ENCODE assay signal across 17 cellular contexts in the genomic region with DNA sequence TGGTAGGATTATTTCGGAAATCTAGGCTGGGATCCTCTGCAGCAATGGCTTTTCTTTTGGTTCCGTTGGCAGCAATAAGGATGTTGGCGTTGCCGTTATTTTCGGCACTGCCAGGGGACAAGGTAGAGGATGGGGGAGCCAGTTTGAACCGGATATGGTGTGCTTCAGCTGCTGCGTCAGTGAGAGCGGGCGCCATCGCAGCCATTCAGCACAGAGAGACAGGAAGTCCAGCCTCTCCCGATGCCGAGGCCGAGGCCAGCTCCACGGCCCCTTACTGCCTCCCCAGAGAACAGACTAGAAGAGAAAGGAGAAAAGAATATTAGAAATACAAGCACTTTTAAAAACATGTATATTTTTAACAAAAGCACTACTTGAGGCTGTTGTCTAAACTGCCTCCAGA. TPM values are rescaled to one million over a fixed set of nuclear protein-coding genes. Genes with fewer than 3 reads are reported as not detected.
DNase-seq lines count a peak whose midpoint lies in the region; ATAC-seq and TF ChIP-seq lines count a peak whose summit lies in the region.
"Had no signal": no experiment of that assay in that cellular context is flagged by ENCODE, and none has a peak within 500 bp of the region (broad histone marks: within the 10 kb centered on the region; RNA-seq: fewer than 3 reads in every experiment).

No MANE protein-coding gene starts in this region.

- peak; percentile 79 for ATAC-seq in CD8-positive, alpha-beta T cell
- ATAC-seq in naive thymus-derived CD8-positive, alpha-beta T cell = peak; percentile 54 to 79
- no peak for ATAC-seq in PC-3

- H3K9me3 ChIP-seq in CD8-positive, alpha-beta T cell (ENCODE audit: low read length) = no peaks in the 10 kb centered on the region
- no peaks in the 10 kb centered on the region for H3K9me3 ChIP-seq in PC-3 (ENCODE audit: low read length)
- H3K9me3 ChIP-seq: ascending aorta; BLaER1 treated with 17β-estradiol and CSF1 and Interleukin-3, amounts not matched to agents 10 nM and 100 nM; SJCRH30; upper lobe of left lung had no signal

- no peaks in the 10 kb centered on the region for H3K9me3 Mint-ChIP-seq in activated CD4-positive, alpha-beta memory T cell treated with anti-CD3 and anti-CD28 coated beads, Interleukin-2, amount 10 ng/mL, durations not matched to agents 7 days and 5 days
- H3K9me3 Mint-ChIP-seq in activated CD4-positive, alpha-beta memory T cell treated with anti-CD3 and anti-CD28 coated beads for 36 hours = no peaks in the 10 kb centered on the region
- no peaks in the 10 kb centered on the region for H3K9me3 Mint-ChIP-seq in CD8-positive, alpha-beta T cell
- H3K9me3 Mint-ChIP-seq in activated T-helper 2 cell treated with anti-CD3 and anti-CD28 coated beads, Interferon-gamma antibody, Interleukin-2, Interleukin-4, amounts not matched to agents 10 μg/mL and 5 μg/mL and 100 μg/mL, durations not matched to agents 14 hours and 24 hours and 36 hours = no peaks in the 10 kb centered on the region
- H3K9me3 Mint-ChIP-seq in naive thymus-derived CD8-positive, alpha-beta T cell = no peaks in the 10 kb centered on the region

- no TSS peak for BruUV-seq in PC-3 (replicated peaks; lab: Mats Ljungman, UMichigan)

- TF ChIP-seq CTCF in CD8-positive, alpha-beta T cell (IDR thresholded peaks at IDR 0.05) = no peak
- no peak for TF ChIP-seq CTCF in PC-3 (conservative IDR thresholded peaks at IDR 0.05; ENCODE audit: low read depth, low read length)
- TF ChIP-seq CTCF in GM13976 (IDR thresholded peaks at IDR 0.05; ENCODE audit: borderline replicate concordance, control extremely low read depth, extremely low read depth, insufficient read depth, missing control alignments) = no peak

- CTCF ChIA-PET in activated CD4-positive, alpha-beta memory T cell treated with anti-CD3 and anti-CD28 coated beads, Interleukin-2, amount 10 ng/mL, durations not matched to agents 7 days and 5 days (lab: Charles Lee) = interaction anchor here (3.2 kb wide), 1 partner anchor 15 kb away, joined by 9 read pairs; no protein-coding TSS in a partner anchor
- CTCF ChIA-PET in activated CD4-positive, alpha-beta memory T cell treated with anti-CD3 and anti-CD28 coated beads for 36 hours (lab: Charles Lee) = interaction anchor here (1.5 to 1.7 kb wide), 2 partner anchors 15 to 21 kb away, joined by 5 to 8 read pairs; a partner anchor contains a TSS
- CTCF ChIA-PET in CD8-positive, alpha-beta T cell (lab: Charles Lee) = interaction anchor here (0.7 to 1.4 kb wide), 2 partner anchors 9 to 168 kb away, joined by 3 read pairs; no protein-coding TSS in a partner anchor
- CTCF ChIA-PET in PC-3 (lab: Charles Lee) = no interaction called here

- in situ Hi-C loops in GM13976 (cut with MboI; ENCODE audit: low sequenced_read_pairs, unreplicated experiment) = no loop called here

- no peaks in the 10 kb centered on the region for H3K27me3 Mint-ChIP-seq in activated CD4-positive, alpha-beta memory T cell treated with anti-CD3 and anti-CD28 coated beads, Interleukin-2, amount 10 ng/mL, durations not matched to agents 7 days and 5 days
- H3K27me3 Mint-ChIP-seq in activated CD4-positive, alpha-beta memory T cell treated with anti-CD3 and anti-CD28 coated beads for 36 hours = no peaks in the 10 kb centered on the region
- no peaks in the 10 kb centered on the region for H3K27me3 Mint-ChIP-seq in CD8-positive, alpha-beta T cell (ENCODE audit: low read depth)
- H3K27me3 Mint-ChIP-seq in activated T-helper 2 cell treated with anti-CD3 and anti-CD28 coated beads, Interferon-gamma antibody, Interleukin-2, Interleukin-4, amounts not matched to agents 10 μg/mL and 5 μg/mL and 100 μg/mL, durations not matched to agents 14 hours and 24 hours and 36 hours (ENCODE audit: low read depth) = no peaks in the 10 kb centered on the region
- H3K27me3 Mint-ChIP-seq in naive thymus-derived CD8-positive, alpha-beta T cell = no peaks in the 10 kb centered on the region

- H3K4me1 Mint-ChIP-seq in activated CD4-positive, alpha-beta memory T cell treated with anti-CD3 and anti-CD28 coated beads, Interleukin-2, amount 10 ng/mL, durations not matched to agents 7 days and 5 days = peaks cover 47% of the 10 kb centered on the region
- H3K4me1 Mint-ChIP-seq in activated CD4-positive, alpha-beta memory T cell treated with anti-CD3 and anti-CD28 coated beads for 36 hours (ENCODE audit: low read depth) = peaks cover 77% of the 10 kb centered on the region
- H3K4me1 Mint-ChIP-seq in CD8-positive, alpha-beta T cell (ENCODE audit: low read depth) = peaks cover 95% of the 10 kb centered on the region
- H3K4me1 Mint-ChIP-seq in activated T-helper 2 cell treated with anti-CD3 and anti-CD28 coated beads, Interferon-gamma antibody, Interleukin-2, Interleukin-4, amounts not matched to agents 10 μg/mL and 5 μg/mL and 100 μg/mL, durations not matched to agents 14 hours and 24 hours and 36 hours (ENCODE audit: low read depth) = peaks cover 39% of the 10 kb centered on the region
- H3K4me1 Mint-ChIP-seq in naive thymus-derived CD8-positive, alpha-beta T cell = peaks cover 52 to 99% (median 92%) of the 10 kb centered on the region in 4 donors

- intact Hi-C loops in activated CD4-positive, alpha-beta memory T cell treated with anti-CD3 and anti-CD28 coated beads for 36 hours (cut with micrococcal nuclease) = no loop called here
- intact Hi-C loops in CD8-positive, alpha-beta T cell (cut with DNase I, micrococcal nuclease) = loop anchor here in 1 of 2 experiments (5.0 kb wide), 2 partner anchors 35 to 90 kb away; no protein-coding TSS in a partner anchor
- intact Hi-C loops in activated T-helper 2 cell treated with anti-CD3 and anti-CD28 coated beads, Interferon-gamma antibody, Interleukin-2, Interleukin-4, amounts not matched to agents 10 μg/mL and 5 μg/mL and 100 μg/mL, durations not matched to agents 14 hours and 24 hours and 36 hours (cut with micrococcal nuclease) = no loop called here
- intact Hi-C loops in PC-3 (cut with micrococcal nuclease) = no loop called here

- H3K9ac ChIP-seq in PC-3 (ENCODE audit: low read length) = no peak overlapping the region
- H3K9ac ChIP-seq: BLaER1 treated with 17β-estradiol and CSF1 and Interleukin-3, amounts not matched to agents 10 nM and 100 nM had no signal

- DNase-seq in activated CD4-positive, alpha-beta memory T cell treated with anti-CD3 and anti-CD28 coated beads, Interleukin-2, amount 10 ng/mL, durations not matched to agents 7 days and 5 days = no peak
- DNase-seq in activated CD4-positive, alpha-beta memory T cell treated with anti-CD3 and anti-CD28 coated beads for 36 hours = no peak
- DNase-seq in CD8-positive, alpha-beta T cell = peak in 2 of 7 experiments; percentile 22 to 45
- DNase-seq in activated T-helper 2 cell treated with anti-CD3 and anti-CD28 coated beads, Interferon-gamma antibody, Interleukin-2, Interleukin-4, amounts not matched to agents 10 μg/mL and 5 μg/mL and 100 μg/mL, durations not matched to agents 14 hours and 24 hours and 36 hours (ENCODE audit: low spot score) = no peak
- peak in 3 of 10 donors; percentile 24 to 43 (median 34) for DNase-seq in naive thymus-derived CD8-positive, alpha-beta T cell
- DNase-seq in PC-3 = no peak
- DNase-seq in GM03348 (ENCODE audit: low spot score) = no peak
- DNase-seq in GM13976 (ENCODE audit: low spot score) = no peak
- DNase-seq: DMS53, kidney glomerular epithelial cell, NCI-H526 treated with DMSO at 0.1 percent for 48 hours, SJCRH30, T1000 had no signal

- H3K27ac Mint-ChIP-seq in activated CD4-positive, alpha-beta memory T cell treated with anti-CD3 and anti-CD28 coated beads, Interleukin-2, amount 10 ng/mL, durations not matched to agents 7 days and 5 days = peak overlapping the region; percentile 9
- no peak overlapping the region for H3K27ac Mint-ChIP-seq in activated CD4-positive, alpha-beta memory T cell treated with anti-CD3 and anti-CD28 coated beads for 36 hours
- H3K27ac Mint-ChIP-seq in CD8-positive, alpha-beta T cell = peak overlapping the region; percentile 96
- H3K27ac Mint-ChIP-seq in activated T-helper 2 cell treated with anti-CD3 and anti-CD28 coated beads, Interferon-gamma antibody, Interleukin-2, Interleukin-4, amounts not matched to agents 10 μg/mL and 5 μg/mL and 100 μg/mL, durations not matched to agents 14 hours and 24 hours and 36 hours = peak overlapping the region; percentile 75
- H3K27ac Mint-ChIP-seq in naive thymus-derived CD8-positive, alpha-beta T cell = peak overlapping the region; percentile 82 to 94 (median 87)

- peaks cover 17% of the 10 kb centered on the region for H3K36me3 ChIP-seq in CD8-positive, alpha-beta T cell (ENCODE audit: insufficient read depth, low read length)
- peaks cover 35% of the 10 kb centered on the region for H3K36me3 ChIP-seq in PC-3 (ENCODE audit: low read depth, low read length)

- no peak overlapping the region for H2AFZ ChIP-seq in PC-3 (ENCODE audit: low read length)
- H2AFZ ChIP-seq: hepatocyte had no signal

- H3K27ac ChIP-seq in CD8-positive, alpha-beta T cell (ENCODE audit: low read depth, low read length) = no peak overlapping the region
- H3K27ac ChIP-seq in PC-3 (ENCODE audit: low read length) = no peak overlapping the region
- H3K27ac ChIP-seq: ascending aorta; BLaER1 treated with 17β-estradiol and CSF1 and Interleukin-3, amounts not matched to agents 10 nM and 100 nM; hepatocyte; SJCRH30 had no signal

- H3K4me3 ChIP-seq in CD8-positive, alpha-beta T cell (ENCODE audit: low read depth, low read length) = no peak overlapping the region
- H3K4me3 ChIP-seq in PC-3 (ENCODE audit: low read length) = no peak overlapping the region
- H3K4me3 ChIP-seq: ascending aorta; BLaER1 treated with 17β-estradiol and CSF1 and Interleukin-3, amounts not matched to agents 10 nM and 100 nM; hepatocyte; SJCRH30; upper lobe of left lung had no signal

- H3K36me3 Mint-ChIP-seq in activated CD4-positive, alpha-beta memory T cell treated with anti-CD3 and anti-CD28 coated beads, Interleukin-2, amount 10 ng/mL, durations not matched to agents 7 days and 5 days (ENCODE audit: low read depth) = peaks cover 53% of the 10 kb centered on the region
- H3K36me3 Mint-ChIP-seq in activated CD4-positive, alpha-beta memory T cell treated with anti-CD3 and anti-CD28 coated beads for 36 hours = peaks cover 26% of the 10 kb centered on the region
- H3K36me3 Mint-ChIP-seq in CD8-positive, alpha-beta T cell = peaks cover 57% of the 10 kb centered on the region
- peaks cover 57% of the 10 kb centered on the region for H3K36me3 Mint-ChIP-seq in activated T-helper 2 cell treated with anti-CD3 and anti-CD28 coated beads, Interferon-gamma antibody, Interleukin-2, Interleukin-4, amounts not matched to agents 10 μg/mL and 5 μg/mL and 100 μg/mL, durations not matched to agents 14 hours and 24 hours and 36 hours (ENCODE audit: low read depth)
- H3K36me3 Mint-ChIP-seq in naive thymus-derived CD8-positive, alpha-beta T cell = peaks cover 0 to 76% (median 25%) of the 10 kb centered on the region in 3 donors

- H3K4me2 ChIP-seq in PC-3 (ENCODE audit: low read length) = no peak overlapping the region
- H3K4me2 ChIP-seq: BLaER1 treated with 17β-estradiol and CSF1 and Interleukin-3, amounts not matched to agents 10 nM and 100 nM; hepatocyte had no signal

- H3K4me3 Mint-ChIP-seq in activated CD4-positive, alpha-beta memory T cell treated with anti-CD3 and anti-CD28 coated beads, Interleukin-2, amount 10 ng/mL, durations not matched to agents 7 days and 5 days = no peak overlapping the region
- H3K4me3 Mint-ChIP-seq in activated CD4-positive, alpha-beta memory T cell treated with anti-CD3 and anti-CD28 coated beads for 36 hours = no peak overlapping the region
- H3K4me3 Mint-ChIP-seq in CD8-positive, alpha-beta T cell = peak overlapping the region; percentile 78
- H3K4me3 Mint-ChIP-seq in activated T-helper 2 cell treated with anti-CD3 and anti-CD28 coated beads, Interferon-gamma antibody, Interleukin-2, Interleukin-4, amounts not matched to agents 10 μg/mL and 5 μg/mL and 100 μg/mL, durations not matched to agents 14 hours and 24 hours and 36 hours (ENCODE audit: low read depth) = peak overlapping the region; percentile 38
- peak overlapping the region; percentile 36 to 83 (median 68) for H3K4me3 Mint-ChIP-seq in naive thymus-derived CD8-positive, alpha-beta T cell

- no peaks in the 10 kb centered on the region for H3K27me3 ChIP-seq in CD8-positive, alpha-beta T cell (ENCODE audit: insufficient read depth, low read length)
- no peaks in the 10 kb centered on the region for H3K27me3 ChIP-seq in PC-3 (ENCODE audit: low read length)
- H3K27me3 ChIP-seq: ascending aorta; BLaER1 treated with 17β-estradiol and CSF1 and Interleukin-3, amounts not matched to agents 10 nM and 100 nM; hepatocyte; SJCRH30; upper lobe of left lung had no signal

- H3K79me2 ChIP-seq in PC-3 (ENCODE audit: low read length) = peaks cover 100% of the 10 kb centered on the region

- peaks cover 52% of the 10 kb centered on the region for H4K20me1 ChIP-seq in PC-3 (ENCODE audit: low read length)

- POLR2A ChIA-PET in activated CD4-positive, alpha-beta memory T cell treated with anti-CD3 and anti-CD28 coated beads, Interleukin-2, amount 10 ng/mL, durations not matched to agents 7 days and 5 days (lab: Charles Lee) = interaction anchor here (0.6 to 1.6 kb wide), 4 partner anchors 9 to 22 kb away, joined by 3 to 5 read pairs (median 4); a partner anchor contains a TSS
- POLR2A ChIA-PET in activated CD4-positive, alpha-beta memory T cell treated with anti-CD3 and anti-CD28 coated beads for 36 hours (lab: Charles Lee) = no interaction called here
- POLR2A ChIA-PET in CD8-positive, alpha-beta T cell (lab: Charles Lee) = interaction anchor here (1.1 to 1.7 kb wide), 3 partner anchors 15 to 25 kb away, joined by 4 to 7 read pairs (median 5); a partner anchor contains a TSS
- POLR2A ChIA-PET in naive thymus-derived CD8-positive, alpha-beta T cell (lab: Charles Lee) = interaction anchor here (0.6 to 1.7 kb wide), 3 partner anchors 18 to 25 kb away, joined by 3 to 6 read pairs (median 4); a partner anchor contains a TSS
- POLR2A ChIA-PET in PC-3 (lab: Charles Lee; ENCODE audit: unreplicated experiment) = interaction anchor here (0.6 kb wide), 1 partner anchor 160 kb away, joined by 4 read pairs; no protein-coding TSS in a partner anchor

- H3F3A ChIP-seq in PC-3 (ENCODE audit: low read length, unreplicated experiment) = no peaks in the 10 kb centered on the region

- no peaks in the 10 kb centered on the region for H3K9me2 ChIP-seq in PC-3 (replicated peaks; ENCODE audit: low read length)

- peaks cover 78% of the 10 kb centered on the region for H3K4me1 ChIP-seq in CD8-positive, alpha-beta T cell (ENCODE audit: insufficient read depth, low read length)
- peaks cover 20% of the 10 kb centered on the region for H3K4me1 ChIP-seq in PC-3 (ENCODE audit: insufficient read depth, low read length)
- H3K4me1 ChIP-seq: SJCRH30 had no signal

RNA-seq across cellular contexts. Expression of a gene that starts 21.3 kb away (rescaled TPM):
- total RNA-seq in activated CD4-positive, alpha-beta memory T cell treated with anti-CD3 and anti-CD28 coated beads, Interleukin-2, amount 10 ng/mL, durations not matched to agents 7 days and 5 days = 100 to 1,000 TPM in 1 of 2 experiments, 10 to 100 TPM in 1; 99.5 to 105 TPM
- 10 to 100 TPM; 57.3 to 63.8 TPM for total RNA-seq in activated CD4-positive, alpha-beta memory T cell treated with anti-CD3 and anti-CD28 coated beads for 36 hours
- total RNA-seq in CD8-positive, alpha-beta T cell = 100 to 1,000 TPM; 150 to 152 TPM
- 91.5 and 93.9 TPM in 2 replicates for total RNA-seq in activated T-helper 2 cell treated with anti-CD3 and anti-CD28 coated beads, Interferon-gamma antibody, Interleukin-2, Interleukin-4, amounts not matched to agents 10 μg/mL and 5 μg/mL and 100 μg/mL, durations not matched to agents 14 hours and 24 hours and 36 hours
- total RNA-seq in naive thymus-derived CD8-positive, alpha-beta T cell = 100 to 1,000 TPM; 206 to 208 TPM
- 10 to 100 TPM; 13.1 to 16.6 (median 13.2) TPM for polyA plus RNA-seq in naive thymus-derived CD8-positive, alpha-beta T cell
- total RNA-seq in PC-3 (2014; rRNA removed) = 47.6 and 63.2 TPM in 2 replicates

Comparison
In these comparisons a context has a peak if more than half of its experiments do, and no peak if none do; other contexts are left out.
1. H3K4me3 Mint-ChIP-seq: peak in CD8-positive, alpha-beta T cell (single experiment), activated T-helper 2 cell treated with anti-CD3 and anti-CD28 coated beads, Interferon-gamma antibody, Interleukin-2, Interleukin-4, amounts not matched to agents 10 μg/mL and 5 μg/mL and 100 μg/mL, durations not matched to agents 14 hours and 24 hours and 36 hours (single experiment) and naive thymus-derived CD8-positive, alpha-beta T cell (10 of 10); none in activated CD4-positive, alpha-beta memory T cell treated with anti-CD3 and anti-CD28 coated beads, Interleukin-2, amount 10 ng/mL, durations not matched to agents 7 days and 5 days (single experiment) and activated CD4-positive, alpha-beta memory T cell treated with anti-CD3 and anti-CD28 coated beads for 36 hours (single experiment).